In genomic region chr3:37671926-37672325, GRCh38 we compare ENCODE assay signal across 30 cellular contexts.
"Had no signal": no experiment of that assay in that cellular context is flagged by ENCODE, and none has a peak within 500 bp of the region (broad histone marks: within the 10 kb centered on the region; RNA-seq: fewer than 3 reads in every experiment).

No MANE protein-coding gene starts in this region.

- H3K4me1 ChIP-seq: neural progenitor cell, psoas muscle had no signal

- H3K9me3 Mint-ChIP-seq: naive thymus-derived CD4-positive, alpha-beta T cell; natural killer cell treated with Interleukin-12 subunit alpha and Interleukin-12 subunit beta and Interleukin-15 and Interleukin-18, amount 100 ng/mL, for 72 hours; neural progenitor cell; stimulated activated naive CD8-positive, alpha-beta T cell treated with anti-CD3 and anti-CD28 coated beads, Interleukin-15, amount 100 ng/mL, for 72 hours had no signal

- H3K27me3 Mint-ChIP-seq: stimulated activated memory B cell treated with anti-CD40 and anti-IgM and Interleukin-4, amounts not matched to agents 10 μg/mL and 1 μg/mL and 100 μg/mL, for 72 hours had no signal

- H3K27ac Mint-ChIP-seq: naive thymus-derived CD4-positive, alpha-beta T cell; natural killer cell treated with Interleukin-12 subunit alpha and Interleukin-12 subunit beta and Interleukin-15 and Interleukin-18, amount 100 ng/mL, for 72 hours; stimulated activated memory B cell treated with anti-CD40 and anti-IgM and Interleukin-4, amounts not matched to agents 10 μg/mL and 1 μg/mL and 100 μg/mL, for 72 hours; stimulated activated naive CD8-positive, alpha-beta T cell treated with anti-CD3 and anti-CD28 coated beads, Interleukin-15, amount 100 ng/mL, for 72 hours; type B pancreatic cell had no signal

- H3K4me3 ChIP-seq: left lung, lung, mucosa of descending colon, neural progenitor cell, psoas muscle, right atrium auricular region, right lobe of liver, smooth muscle cell, testis, tibial artery, uterus had no signal

- H3K36me3 Mint-ChIP-seq: naive thymus-derived CD4-positive, alpha-beta T cell; natural killer cell treated with Interleukin-12 subunit alpha and Interleukin-12 subunit beta and Interleukin-15 and Interleukin-18, amount 100 ng/mL, for 72 hours; neural progenitor cell; stimulated activated memory B cell treated with anti-CD40 and anti-IgM and Interleukin-4, amounts not matched to agents 10 μg/mL and 1 μg/mL and 100 μg/mL, for 72 hours had no signal

- DNase-seq: head of caudate nucleus; hippocampal formation; kidney glomerular epithelial cell; left cardiac atrium; left lung; mesendoderm; midbrain; mucosa of descending colon; naive thymus-derived CD4-positive, alpha-beta T cell; occipital lobe; psoas muscle; stimulated activated CD4-positive, alpha-beta T cell treated with anti-CD3 and anti-CD28 coated beads, Interleukin-1b, Interleukin-23, amount 100 ng/mL, for 48 hours; stimulated activated CD4-positive, alpha-beta T cell treated with anti-CD3 and anti-CD28 coated beads, Interleukin-2, amount 100 ng/mL, for 48 hours; stimulated activated CD4-positive, alpha-beta T cell treated with anti-CD3 and anti-CD28 coated beads, Interleukin-4, amount 100 ng/mL, for 4 hours; stimulated activated CD8-positive, alpha-beta memory T cell treated with anti-CD3 and anti-CD28 coated beads, Interleukin-4, amount 100 ng/mL, for 48 hours; stimulated activated naive CD4-positive, alpha-beta T cell treated with Interleukin-2 at 50 U/mL for 16 hours; stimulated activated naive CD8-positive, alpha-beta T cell treated with anti-CD3 and anti-CD28 coated beads, Interleukin-15, amount 100 ng/mL, for 72 hours; testis; tibial artery; uterus had no signal

- H3K27me3 ChIP-seq: left lung, neural progenitor cell, neutrophil, right atrium auricular region, right lobe of liver, testis, tibial artery, uterus had no signal

- H3K36me3 ChIP-seq: left lung, neural progenitor cell, right atrium auricular region, right lobe of liver, tibial artery, uterus had no signal

- H3K27ac ChIP-seq: left lung, neural progenitor cell, neutrophil, parathyroid adenoma, psoas muscle, right atrium auricular region, right lobe of liver, uterus had no signal

- H3K4me3 Mint-ChIP-seq: naive thymus-derived CD4-positive, alpha-beta T cell; natural killer cell treated with Interleukin-12 subunit alpha and Interleukin-12 subunit beta and Interleukin-15 and Interleukin-18, amount 100 ng/mL, for 72 hours; neural progenitor cell; stimulated activated memory B cell treated with anti-CD40 and anti-IgM and Interleukin-4, amounts not matched to agents 10 μg/mL and 1 μg/mL and 100 μg/mL, for 72 hours; stimulated activated naive CD8-positive, alpha-beta T cell treated with anti-CD3 and anti-CD28 coated beads, Interleukin-15, amount 100 ng/mL, for 72 hours; type B pancreatic cell had no signal

- H3K4me1 Mint-ChIP-seq: naive thymus-derived CD4-positive, alpha-beta T cell; stimulated activated memory B cell treated with anti-CD40 and anti-IgM and Interleukin-4, amounts not matched to agents 10 μg/mL and 1 μg/mL and 100 μg/mL, for 72 hours; stimulated activated naive CD8-positive, alpha-beta T cell treated with anti-CD3 and anti-CD28 coated beads, Interleukin-15, amount 100 ng/mL, for 72 hours had no signal

- ATAC-seq: left cardiac atrium; left lung; mucosa of descending colon; naive thymus-derived CD4-positive, alpha-beta T cell; natural killer cell treated with Interleukin-12 subunit alpha and Interleukin-12 subunit beta and Interleukin-15 and Interleukin-18, amount 100 ng/mL, for 72 hours; psoas muscle; stimulated activated memory B cell treated with anti-CD40 and anti-IgM and Interleukin-4, amounts not matched to agents 10 μg/mL and 1 μg/mL and 100 μg/mL, for 72 hours; stimulated activated naive CD8-positive, alpha-beta T cell treated with anti-CD3 and anti-CD28 coated beads, Interleukin-15, amount 100 ng/mL, for 72 hours had no signal

- H3K9me3 ChIP-seq: left lung, mucosa of descending colon, neutrophil, psoas muscle, right atrium auricular region, right lobe of liver, testis, tibial artery, uterus had no signal
